ENCODE assay signal across 25 cellular contexts in genomic region chr1:159444507-159444906, GRCh38. TPM values are rescaled to one million over a fixed set of nuclear protein-coding genes. Genes with fewer than 3 reads are reported as not detected.
"Had no signal": no experiment of that assay in that cellular context is flagged by ENCODE, and none has a peak within 500 bp of the region (broad histone marks: within the 10 kb centered on the region; RNA-seq: fewer than 3 reads in every experiment).

No MANE protein-coding gene starts in this region.

- H3K4me1 Mint-ChIP-seq: activated CD4-positive, alpha-beta T cell treated with anti-CD3 and anti-CD28 coated beads, Interleukin-2, amount 10 ng/mL, durations not matched to agents 7 days and 5 days; activated naive CD4-positive, alpha-beta T cell treated with anti-CD3 and anti-CD28 coated beads, Interleukin-2, amount 50 U/mL, for 24 hours; brain; neural progenitor cell had no signal

- ATAC-seq: activated CD8-positive, alpha-beta T cell treated with anti-CD3 and anti-CD28 coated beads, Interleukin-2, amount 10 ng/mL, durations not matched to agents 7 days and 5 days; foreskin keratinocyte; lower lobe of right lung; naive thymus-derived CD4-positive, alpha-beta T cell; T-helper 17 cell had no signal

- H3K9me3 Mint-ChIP-seq: activated CD4-positive, alpha-beta T cell treated with anti-CD3 and anti-CD28 coated beads, Interleukin-2, amount 10 ng/mL, durations not matched to agents 7 days and 5 days had no signal

- H3K36me3 Mint-ChIP-seq: activated naive CD4-positive, alpha-beta T cell treated with anti-CD3 and anti-CD28 coated beads, Interleukin-2, amount 50 U/mL, for 24 hours; brain; neural progenitor cell had no signal

- H3K27me3 Mint-ChIP-seq: activated CD4-positive, alpha-beta T cell treated with anti-CD3 and anti-CD28 coated beads, Interleukin-2, amount 10 ng/mL, durations not matched to agents 7 days and 5 days; dendritic cell treated with granulocyte-macrophage colony-stimulating factor and Interleukin-4, amounts not matched to agents 40 ng/mL and 50 ng/mL, for 4 days had no signal

- FAIRE-seq: kidney had no signal

- H3K4me3 Mint-ChIP-seq: activated CD4-positive, alpha-beta T cell treated with anti-CD3 and anti-CD28 coated beads, Interleukin-2, amount 10 ng/mL, durations not matched to agents 7 days and 5 days; activated CD8-positive, alpha-beta T cell treated with anti-CD3 and anti-CD28 coated beads, Interleukin-2, amount 10 ng/mL, durations not matched to agents 7 days and 5 days; activated naive CD4-positive, alpha-beta T cell treated with anti-CD3 and anti-CD28 coated beads, Interleukin-2, amount 50 U/mL, for 24 hours; brain; dendritic cell treated with granulocyte-macrophage colony-stimulating factor and Interleukin-4, amounts not matched to agents 40 ng/mL and 50 ng/mL, for 4 days; naive thymus-derived CD4-positive, alpha-beta T cell; neural progenitor cell; T-helper 17 cell had no signal

- DNase-seq: activated CD4-positive, alpha-beta T cell treated with anti-CD3 and anti-CD28 coated beads, Interleukin-2, amount 10 ng/mL, durations not matched to agents 7 days and 5 days; activated CD8-positive, alpha-beta T cell treated with anti-CD3 and anti-CD28 coated beads, Interleukin-2, amount 10 ng/mL, durations not matched to agents 7 days and 5 days; activated gamma-delta T cell treated with Interleukin-2 at 50 U/mL for 16 hours; aorta; effector CD4-positive, alpha-beta T cell; foreskin keratinocyte; kidney; lower lobe of right lung; mesendoderm; naive thymus-derived CD4-positive, alpha-beta T cell; posterior cingulate gyrus; stimulated activated CD4-positive, alpha-beta T cell treated with anti-CD3 and anti-CD28 coated beads, Interleukin-2, amount 100 ng/mL, for 48 hours; stimulated activated CD8-positive, alpha-beta memory T cell treated with anti-CD3 and anti-CD28 coated beads, Interleukin-4, amount 100 ng/mL, for 48 hours; stimulated activated naive CD4-positive, alpha-beta T cell treated with Interleukin-2 at 50 U/mL for 16 hours; SW 1271; T-helper 17 cell; upper lobe of left lung had no signal

- H3K27ac Mint-ChIP-seq: activated CD4-positive, alpha-beta T cell treated with anti-CD3 and anti-CD28 coated beads, Interleukin-2, amount 10 ng/mL, durations not matched to agents 7 days and 5 days; activated CD8-positive, alpha-beta T cell treated with anti-CD3 and anti-CD28 coated beads, Interleukin-2, amount 10 ng/mL, durations not matched to agents 7 days and 5 days; activated naive CD4-positive, alpha-beta T cell treated with anti-CD3 and anti-CD28 coated beads, Interleukin-2, amount 50 U/mL, for 24 hours; brain; dendritic cell treated with granulocyte-macrophage colony-stimulating factor and Interleukin-4, amounts not matched to agents 40 ng/mL and 50 ng/mL, for 4 days; naive thymus-derived CD4-positive, alpha-beta T cell; neural progenitor cell; T-helper 17 cell had no signal

RNA-seq across cellular contexts. Expression of gene OR10J1, which starts 5.0 kb away (rescaled TPM):
- total RNA-seq: activated CD4-positive, alpha-beta T cell treated with anti-CD3 and anti-CD28 coated beads, Interleukin-2, amount 10 ng/mL, durations not matched to agents 7 days and 5 days; activated CD8-positive, alpha-beta T cell treated with anti-CD3 and anti-CD28 coated beads, Interleukin-2, amount 10 ng/mL, durations not matched to agents 7 days and 5 days; aorta; cardiac septum; chondrocyte; foreskin keratinocyte; glomerular endothelial cell; kidney; lower lobe of right lung; naive thymus-derived CD4-positive, alpha-beta T cell; omental fat pad; T-helper 17 cell; upper lobe of left lung had no signal

RNA-seq across cellular contexts. Expression of gene OR10J4, which starts 12.5 kb away (rescaled TPM):
- total RNA-seq: activated CD4-positive, alpha-beta T cell treated with anti-CD3 and anti-CD28 coated beads, Interleukin-2, amount 10 ng/mL, durations not matched to agents 7 days and 5 days; activated CD8-positive, alpha-beta T cell treated with anti-CD3 and anti-CD28 coated beads, Interleukin-2, amount 10 ng/mL, durations not matched to agents 7 days and 5 days; aorta; cardiac septum; chondrocyte; foreskin keratinocyte; glomerular endothelial cell; kidney; lower lobe of right lung; naive thymus-derived CD4-positive, alpha-beta T cell; omental fat pad; T-helper 17 cell; upper lobe of left lung had no signal
